4 cellular contexts compared by ENCODE assay signal in genomic region chrX:154573061-154573460, GRCh38. TPM values are rescaled to one million over a fixed set of nuclear protein-coding genes. Genes with fewer than 3 reads are reported as not detected.
"Had no signal": no experiment of that assay in that cellular context is flagged by ENCODE, and none has a peak within 500 bp of the region (broad histone marks: within the 10 kb centered on the region; RNA-seq: fewer than 3 reads in every experiment).

No MANE protein-coding gene starts in this region.

RNA-seq across cellular contexts. Expression of gene CTAG1A, which starts 11.9 kb away (rescaled TPM):
- total RNA-seq: LHCN-M2, M059J, MCF 10A, NCI-H460 had no signal

RNA-seq across cellular contexts. Expression of gene CTAG1B, which starts 46.0 kb away (rescaled TPM):
- total RNA-seq: LHCN-M2, M059J, MCF 10A, NCI-H460 had no signal
